29 cellular contexts compared by ENCODE assay signal in genomic region chr17:17231621-17232302, GRCh38. TPM values are rescaled to one million over a fixed set of nuclear protein-coding genes. Genes with fewer than 3 reads are reported as not detected.
DNase-seq lines count a peak whose midpoint lies in the region; ATAC-seq and TF ChIP-seq lines count a peak whose summit lies in the region.
"Had no signal": no experiment of that assay in that cellular context is flagged by ENCODE, and none has a peak within 500 bp of the region (broad histone marks: within the 10 kb centered on the region; RNA-seq: fewer than 3 reads in every experiment).

No MANE protein-coding gene starts in this region.

- H2AFZ ChIP-seq in mesenchymal stem cell (ENCODE audit: low read depth, low read length), result no peak overlapping the region

- TF ChIP-seq CTCF in nephron (IDR thresholded peaks at IDR 0.05; ENCODE audit: unreplicated experiment in 3 of 3), result no peak

- no peak overlapping the region for H2AK5ac ChIP-seq in mesenchymal stem cell (ENCODE audit: low read length, severe bottlenecking)

- peak overlapping the region; percentile 44 for H3K27ac ChIP-seq in temporal lobe (ENCODE audit: low read depth, low read length)
- H3K27ac ChIP-seq in mesenchymal stem cell (ENCODE audit: low read length, poor library complexity, severe bottlenecking), result no peak overlapping the region
- H3K27ac ChIP-seq: A549, ascending aorta, esophagus squamous epithelium, gastroesophageal sphincter, pancreas, thyroid gland had no signal

- H3K9ac ChIP-seq in mesenchymal stem cell (ENCODE audit: low read length), result no peak overlapping the region

- H3K4me2 ChIP-seq in mesenchymal stem cell (ENCODE audit: low read length, poor library complexity, severe bottlenecking), result no peak overlapping the region
- H3K4me2 ChIP-seq: A549 had no signal

- H3K36me3 ChIP-seq in mesenchymal stem cell (ENCODE audit: control insufficient read depth in 1 of 2, insufficient read depth in 2 of 2, low read depth in 1 of 2, low read length in 2 of 2), result peaks cover 60 to 61% of the 10 kb centered on the region in 2 experiments

- H3K36me3 Mint-ChIP-seq in activated naive CD8-positive, alpha-beta T cell treated with anti-CD3 and anti-CD28 coated beads for 36 hours, result peaks cover 1% of the 10 kb centered on the region
- peaks cover 9% of the 10 kb centered on the region for H3K36me3 Mint-ChIP-seq in activated naive CD8-positive, alpha-beta T cell treated with anti-CD3 and anti-CD28 coated beads, Interleukin-2, amount 50 U/mL, for 24 hours (ENCODE audit: low read depth)
- peaks cover 34% of the 10 kb centered on the region for H3K36me3 Mint-ChIP-seq in nephron (ENCODE audit: low read depth)

- no peak overlapping the region for H4K8ac ChIP-seq in mesenchymal stem cell (ENCODE audit: low read length)

- no peaks in the 10 kb centered on the region for H3K9me3 ChIP-seq in mesenchymal stem cell (ENCODE audit: control insufficient read depth, low read length)
- H3K9me3 ChIP-seq: A549, ascending aorta, esophagus squamous epithelium, gastroesophageal sphincter, pancreas, thyroid gland had no signal

- H3K9me3 Mint-ChIP-seq in activated naive CD8-positive, alpha-beta T cell treated with anti-CD3 and anti-CD28 coated beads for 36 hours, result no peaks in the 10 kb centered on the region
- H3K9me3 Mint-ChIP-seq in activated naive CD8-positive, alpha-beta T cell treated with anti-CD3 and anti-CD28 coated beads, Interleukin-2, amount 50 U/mL, for 24 hours, result no peaks in the 10 kb centered on the region
- no peaks in the 10 kb centered on the region for H3K9me3 Mint-ChIP-seq in nephron
- H3K9me3 Mint-ChIP-seq: activated CD8-positive, alpha-beta T cell treated with anti-CD3 and anti-CD28 coated beads for 36 hours; activated naive CD4-positive, alpha-beta T cell treated with anti-CD3 and anti-CD28 coated beads for 36 hours; activated T-cell treated with anti-CD3 and anti-CD28 coated beads, Interleukin-2, amount 50 U/mL, for 4 hours; naive thymus-derived CD8-positive, alpha-beta T cell had no signal

- H3K4me1 ChIP-seq in mesenchymal stem cell (ENCODE audit: control insufficient read depth, insufficient read depth, low read depth, low read length), result peaks cover 30% of the 10 kb centered on the region

- no peak overlapping the region for H3K4ac ChIP-seq in mesenchymal stem cell (ENCODE audit: low read depth in 1 of 2, low read length in 2 of 2)

- H3K4me1 Mint-ChIP-seq in activated naive CD8-positive, alpha-beta T cell treated with anti-CD3 and anti-CD28 coated beads for 36 hours, result peaks cover 14% of the 10 kb centered on the region
- H3K4me1 Mint-ChIP-seq in activated naive CD8-positive, alpha-beta T cell treated with anti-CD3 and anti-CD28 coated beads, Interleukin-2, amount 50 U/mL, for 24 hours, result peaks cover 15% of the 10 kb centered on the region
- peaks cover 30% of the 10 kb centered on the region for H3K4me1 Mint-ChIP-seq in nephron

- 92% methylated on average over 16 of the region's 16 CpGs for WGBS in mesenchymal stem cell

- no peaks in the 10 kb centered on the region for H3K27me3 ChIP-seq in mesenchymal stem cell (ENCODE audit: control insufficient read depth in 1 of 2, insufficient read depth in 1 of 2, low read length in 2 of 2)
- H3K27me3 ChIP-seq: ascending aorta, esophagus squamous epithelium, gastroesophageal sphincter, pancreas, thyroid gland had no signal

- H2BK15ac ChIP-seq in mesenchymal stem cell (ENCODE audit: low read depth, poor library complexity, severe bottlenecking), result no peak overlapping the region

- no peak overlapping the region for H3K4me3 Mint-ChIP-seq in activated naive CD8-positive, alpha-beta T cell treated with anti-CD3 and anti-CD28 coated beads for 36 hours
- H3K4me3 Mint-ChIP-seq in activated naive CD8-positive, alpha-beta T cell treated with anti-CD3 and anti-CD28 coated beads, Interleukin-2, amount 50 U/mL, for 24 hours, result no peak overlapping the region
- peak overlapping the region in 2 of 3 experiments; percentile 38 to 59 for H3K4me3 Mint-ChIP-seq in nephron
- H3K4me3 Mint-ChIP-seq: activated CD8-positive, alpha-beta T cell treated with anti-CD3 and anti-CD28 coated beads for 36 hours; activated naive CD4-positive, alpha-beta T cell treated with anti-CD3 and anti-CD28 coated beads for 36 hours; activated T-cell treated with anti-CD3 and anti-CD28 coated beads, Interleukin-2, amount 50 U/mL, for 4 hours had no signal

- H3K27ac Mint-ChIP-seq in activated naive CD8-positive, alpha-beta T cell treated with anti-CD3 and anti-CD28 coated beads for 36 hours, result peak overlapping the region; percentile 30
- H3K27ac Mint-ChIP-seq in activated naive CD8-positive, alpha-beta T cell treated with anti-CD3 and anti-CD28 coated beads, Interleukin-2, amount 50 U/mL, for 24 hours, result no peak overlapping the region
- peak overlapping the region; percentile 25 to 74 (median 51) for H3K27ac Mint-ChIP-seq in nephron
- H3K27ac Mint-ChIP-seq: activated CD8-positive, alpha-beta T cell treated with anti-CD3 and anti-CD28 coated beads for 36 hours; activated naive CD4-positive, alpha-beta T cell treated with anti-CD3 and anti-CD28 coated beads for 36 hours had no signal

- peak overlapping the region in 1 of 2 experiments; percentile 6 for H2BK12ac ChIP-seq in mesenchymal stem cell (ENCODE audit: low read length in 2 of 2)

- ATAC-seq in activated naive CD8-positive, alpha-beta T cell treated with anti-CD3 and anti-CD28 coated beads, Interleukin-2, amount 50 U/mL, for 24 hours, result no peak
- ATAC-seq in HG03159 (IDR thresholded peaks at IDR 0.05; ENCODE audit: unreplicated experiment) (no peak), GM18517 (IDR thresholded peaks at IDR 0.05; ENCODE audit: unreplicated experiment) (no peak)
- ATAC-seq: A549; activated CD8-positive, alpha-beta T cell treated with anti-CD3 and anti-CD28 coated beads for 36 hours; activated T-cell treated with anti-CD3 and anti-CD28 coated beads, Interleukin-2, amount 50 U/mL, for 4 hours; gastroesophageal sphincter; naive thymus-derived CD8-positive, alpha-beta T cell; pancreas had no signal

- no peak overlapping the region for H3K18ac ChIP-seq in mesenchymal stem cell (ENCODE audit: low read depth in 1 of 2, low read length in 2 of 2)

- no peak overlapping the region for H2BK5ac ChIP-seq in mesenchymal stem cell (ENCODE audit: low read depth, low read length, poor library complexity, severe bottlenecking)

- no peak overlapping the region for H4K91ac ChIP-seq in mesenchymal stem cell (ENCODE audit: low read length)

- no peak for DNase-seq in activated naive CD8-positive, alpha-beta T cell treated with anti-CD3 and anti-CD28 coated beads for 36 hours
- no peak for DNase-seq in activated naive CD8-positive, alpha-beta T cell treated with anti-CD3 and anti-CD28 coated beads, Interleukin-2, amount 50 U/mL, for 24 hours
- peak; percentile 53 for DNase-seq in cerebellar cortex (ENCODE audit: low spot score)
- DNase-seq in mesenchymal stem cell, result no peak
- DNase-seq: activated CD8-positive, alpha-beta T cell treated with anti-CD3 and anti-CD28 coated beads for 36 hours; activated naive CD4-positive, alpha-beta T cell treated with anti-CD3 and anti-CD28 coated beads for 36 hours; activated T-cell treated with anti-CD3 and anti-CD28 coated beads, Interleukin-2, amount 50 U/mL, for 4 hours; COR-L47; DMS79 treated with DMSO at 0.1 percent for 48 hours; effector memory CD4-positive, alpha-beta T cell; esophagus squamous epithelium; KG1; kidney glomerular epithelial cell; naive thymus-derived CD8-positive, alpha-beta T cell; NCI-H146; NCI-H2227 treated with DMSO at 0.1 percent for 48 hours; NCI-H774; OCI-M1; pancreas; SIG-M5; stimulated activated CD4-positive, alpha-beta T cell treated with anti-CD3 and anti-CD28 coated beads, Interleukin-1b, Interleukin-23, amount 100 ng/mL, for 48 hours; thyroid gland had no signal

- H2BK120ac ChIP-seq in mesenchymal stem cell (ENCODE audit: low read depth, low read length), result no peak overlapping the region

- H3K27me3 Mint-ChIP-seq in activated naive CD8-positive, alpha-beta T cell treated with anti-CD3 and anti-CD28 coated beads for 36 hours, result no peaks in the 10 kb centered on the region
- no peaks in the 10 kb centered on the region for H3K27me3 Mint-ChIP-seq in activated naive CD8-positive, alpha-beta T cell treated with anti-CD3 and anti-CD28 coated beads, Interleukin-2, amount 50 U/mL, for 24 hours
- H3K27me3 Mint-ChIP-seq in nephron (ENCODE audit: low read depth), result no peaks in the 10 kb centered on the region
- H3K27me3 Mint-ChIP-seq: activated CD8-positive, alpha-beta T cell treated with anti-CD3 and anti-CD28 coated beads for 36 hours; naive thymus-derived CD8-positive, alpha-beta T cell had no signal

- H3K14ac ChIP-seq in mesenchymal stem cell (ENCODE audit: low read length in 2 of 2), result no peak overlapping the region

- H3K4me3 ChIP-seq in mesenchymal stem cell (ENCODE audit: insufficient read depth in 1 of 2, low read depth in 1 of 2, low read length in 2 of 2), result no peak overlapping the region
- H3K4me3 ChIP-seq: A549, ascending aorta, esophagus squamous epithelium, gastroesophageal sphincter, pancreas, thyroid gland had no signal

- peaks cover 30% of the 10 kb centered on the region for H3K79me1 ChIP-seq in mesenchymal stem cell (replicated peaks; ENCODE audit: low read length, poor library complexity, severe bottlenecking)

- no peak overlapping the region for H3K23ac ChIP-seq in mesenchymal stem cell (ENCODE audit: low read length in 2 of 2)

RNA-seq across cellular contexts. Expression of gene FLCN, which starts 5.2 kb away (rescaled TPM):
- 10 to 100 TPM; 21.3 to 22.7 TPM for total RNA-seq in activated naive CD8-positive, alpha-beta T cell treated with anti-CD3 and anti-CD28 coated beads for 36 hours
- 26.8 TPM for total RNA-seq in temporal lobe
- 29.8 TPM for polyA plus RNA-seq in mesenchymal stem cell (2013, experiment 1 of 2)
- polyA plus RNA-seq in mesenchymal stem cell (2013, experiment 2 of 2), result 28.1 TPM

RNA-seq across cellular contexts. Expression of gene PLD6, which starts 25.6 kb away (rescaled TPM):
- total RNA-seq in activated naive CD8-positive, alpha-beta T cell treated with anti-CD3 and anti-CD28 coated beads for 36 hours, result 10 to 100 TPM; 19.4 to 19.5 TPM
- total RNA-seq in temporal lobe, result 5.4 TPM
- polyA plus RNA-seq in mesenchymal stem cell (2013, experiment 1 of 2), result 0.11 TPM
- polyA plus RNA-seq in mesenchymal stem cell (2013, experiment 2 of 2), result 0.05 TPM

RNA-seq across cellular contexts. Expression of gene COPS3, which starts 49.3 kb away (rescaled TPM):
- 100 to 1,000 TPM; 133 to 141 TPM for total RNA-seq in activated naive CD8-positive, alpha-beta T cell treated with anti-CD3 and anti-CD28 coated beads for 36 hours
- 79.7 TPM for total RNA-seq in temporal lobe
- 92.0 TPM for polyA plus RNA-seq in mesenchymal stem cell (2013, experiment 1 of 2)
- polyA plus RNA-seq in mesenchymal stem cell (2013, experiment 2 of 2), result 98.3 TPM

Comparison
In these comparisons a context has a peak if more than half of its experiments do, and no peak if none do; other contexts are left out.
1. H3K4me3 Mint-ChIP-seq: peak in nephron (2 of 3); none in activated naive CD8-positive, alpha-beta T cell treated with anti-CD3 and anti-CD28 coated beads for 36 hours (single experiment) and activated naive CD8-positive, alpha-beta T cell treated with anti-CD3 and anti-CD28 coated beads, Interleukin-2, amount 50 U/mL, for 24 hours (single experiment).